ENCODE assay signal across 8 cellular contexts in genomic region chr2:45729753-45730512, GRCh38.
DNase-seq lines count a peak whose midpoint lies in the region; ATAC-seq and TF ChIP-seq lines count a peak whose summit lies in the region.

No MANE protein-coding gene starts in this region.

- H3K9me3 Mint-ChIP-seq in CD8-positive, alpha-beta memory T cell: no peaks in the 10 kb centered on the region

- H4K20me1 ChIP-seq in BLaER1: peaks cover 5% of the 10 kb centered on the region; the same call in 1 of the 2 replicates

- H3K4me1 ChIP-seq in BLaER1: peaks cover 99% of the 10 kb centered on the region
- peaks cover 0 to 2% of the 10 kb centered on the region in 2 donors for H3K4me1 ChIP-seq in left lung
- no peaks in the 10 kb centered on the region for H3K4me1 ChIP-seq in CD8-positive, alpha-beta memory T cell (ENCODE audit: insufficient read depth, low read length)

- peaks cover 2 to 7% (median 4%) of the 10 kb centered on the region in 3 donors for H3K4me1 Mint-ChIP-seq in CD8-positive, alpha-beta memory T cell

- DNase-seq in GM19240 (ENCODE audit: insufficient read length, low spot score) (peak; percentile 19), SIG-M5 (lab: John Stamatoyannopoulos, UW) (peak; percentile 80), left lung (no peak)
- no peak for DNase-seq in stimulated activated CD8-positive, alpha-beta memory T cell treated with anti-CD3 and anti-CD28 coated beads, Interleukin-4, amount 100 ng/mL, for 48 hours
- no peak for DNase-seq in activated CD8-positive, alpha-beta memory T cell treated with anti-CD3 and anti-CD28 coated beads, Interleukin-2, amount 50 U/mL, for 4 hours
- DNase-seq in CD8-positive, alpha-beta memory T cell: no peak

- H3K27ac ChIP-seq in BLaER1 (peak overlapping the region; percentile 84), left lung (no peak overlapping the region)
- H3K27ac ChIP-seq in CD8-positive, alpha-beta memory T cell (ENCODE audit: low read depth, low read length): no peak overlapping the region

- no peak overlapping the region for H3K4me3 Mint-ChIP-seq in CD8-positive, alpha-beta memory T cell

- H3K27me3 Mint-ChIP-seq in CD8-positive, alpha-beta memory T cell: no peaks in the 10 kb centered on the region

- ATAC-seq in HG03103 (IDR thresholded peaks at IDR 0.05; ENCODE audit: low read depth, unreplicated experiment) (peak; percentile 46), left lung (peak; percentile 52)

- CTCF ChIA-PET in CD8-positive, alpha-beta memory T cell (lab: Charles Lee): interaction anchor here (1.1 kb wide), 1 partner anchor 9 kb away, joined by 3 read pairs; no protein-coding TSS in a partner anchor

- H3K36me3 Mint-ChIP-seq in CD8-positive, alpha-beta memory T cell: peaks cover 0 to under 1% (median 0%) of the 10 kb centered on the region in 3 donors

- POLR2A ChIA-PET in CD8-positive, alpha-beta memory T cell (lab: Charles Lee): no interaction called here

- H3K27me3 ChIP-seq in BLaER1: no peaks in the 10 kb centered on the region
- H3K27me3 ChIP-seq in left lung: no peaks in the 10 kb centered on the region
- no peaks in the 10 kb centered on the region for H3K27me3 ChIP-seq in CD8-positive, alpha-beta memory T cell (ENCODE audit: insufficient read depth, low read length, poor library complexity, severe bottlenecking)

- no peaks in the 10 kb centered on the region for H3K9me3 ChIP-seq in BLaER1
- H3K9me3 ChIP-seq in left lung: no peaks in the 10 kb centered on the region
- no peaks in the 10 kb centered on the region for H3K9me3 ChIP-seq in CD8-positive, alpha-beta memory T cell (ENCODE audit: low read length)

- peak in 1 of 2 donors; percentile 32 for TF ChIP-seq CTCF in left lung (IDR thresholded peaks at IDR 0.05)

- H3K4me3 ChIP-seq in BLaER1 (peak overlapping the region; percentile 23), left lung (no peak overlapping the region)
- no peak overlapping the region for H3K4me3 ChIP-seq in CD8-positive, alpha-beta memory T cell (ENCODE audit: low read length)

- no peak overlapping the region for H3K27ac Mint-ChIP-seq in CD8-positive, alpha-beta memory T cell

- intact Hi-C loops in left lung (cut with DNase I): no loop called here

- peak overlapping the region; percentile 92 for H3K4me2 ChIP-seq in BLaER1

- H3K36me3 ChIP-seq in BLaER1: peaks cover 13% of the 10 kb centered on the region; the same call in 1 of the 2 replicates
- no peaks in the 10 kb centered on the region for H3K36me3 ChIP-seq in left lung
- H3K36me3 ChIP-seq in CD8-positive, alpha-beta memory T cell (ENCODE audit: insufficient read depth, low read length): no peaks in the 10 kb centered on the region

- peak overlapping the region; percentile 31; the same call in 1 of the 2 replicates for H3K9ac ChIP-seq in BLaER1

Comparison
In these comparisons a context has a peak if more than half of its experiments do, and no peak if none do; other contexts are left out.
1. DNase-seq: peak in GM19240 (single experiment) and SIG-M5 (single experiment); none in left lung (0 of 2), stimulated activated CD8-positive, alpha-beta memory T cell treated with anti-CD3 and anti-CD28 coated beads, Interleukin-4, amount 100 ng/mL, for 48 hours (single experiment), activated CD8-positive, alpha-beta memory T cell treated with anti-CD3 and anti-CD28 coated beads, Interleukin-2, amount 50 U/mL, for 4 hours (single experiment) and CD8-positive, alpha-beta memory T cell (0 of 5).